ENCODE assay signal across 25 cellular contexts in the genomic region with DNA sequence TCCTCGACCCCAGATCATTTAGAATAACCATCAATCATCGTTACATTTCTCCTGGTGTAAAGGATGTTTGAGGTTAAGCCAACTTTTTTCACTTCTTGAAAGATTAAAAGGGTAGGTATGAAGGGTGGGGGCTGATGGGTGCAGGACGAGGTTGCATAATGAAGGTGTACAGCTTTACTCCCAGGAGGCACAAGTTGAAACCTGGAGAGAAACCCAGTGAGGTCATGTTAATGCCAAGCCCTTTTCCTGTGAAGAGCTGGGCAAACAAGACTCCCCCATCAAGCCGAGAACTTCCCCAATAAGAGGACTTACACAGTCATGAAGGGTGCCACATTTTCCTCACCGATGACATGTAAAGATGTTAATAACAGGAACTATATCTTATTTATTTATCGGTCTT.
"Had no signal": no experiment of that assay in that cellular context is flagged by ENCODE, and none has a peak within 500 bp of the region (broad histone marks: within the 10 kb centered on the region; RNA-seq: fewer than 3 reads in every experiment).

No MANE protein-coding gene starts in this region.

- H3K4me3 ChIP-seq: coronary artery, dorsolateral prefrontal cortex, esophagus muscularis mucosa, gastrocnemius medialis, heart right ventricle, left lung, lower lobe of right lung had no signal

- DNase-seq: dermis blood vessel endothelial cell; dorsolateral prefrontal cortex; effector CD4-positive, alpha-beta T cell; effector memory CD4-positive, alpha-beta T cell; erythroblast; foreskin melanocyte; gastrocnemius medialis; glutamatergic neuron; head of caudate nucleus; heart right ventricle; hippocampal formation; left cardiac atrium; left lung; left ventricle myocardium superior; lower lobe of right lung; mesendoderm; midbrain; naive thymus-derived CD4-positive, alpha-beta T cell; natural killer cell had no signal

- H3K27me3 ChIP-seq: gastrocnemius medialis, left lung had no signal

- H3K36me3 ChIP-seq: esophagus muscularis mucosa, gastrocnemius medialis, heart right ventricle, left lung, lower lobe of right lung had no signal

- ATAC-seq: gastrocnemius medialis; heart right ventricle; left cardiac atrium; left lung; left ventricle myocardium superior; lower lobe of right lung; naive thymus-derived CD4-positive, alpha-beta T cell; natural killer cell had no signal

- FAIRE-seq: colon, endothelial cell of umbilical vein, islet of Langerhans, keratinocyte had no signal
